Comparison of ENCODE assay signal across 8 cellular contexts in the genomic region with DNA sequence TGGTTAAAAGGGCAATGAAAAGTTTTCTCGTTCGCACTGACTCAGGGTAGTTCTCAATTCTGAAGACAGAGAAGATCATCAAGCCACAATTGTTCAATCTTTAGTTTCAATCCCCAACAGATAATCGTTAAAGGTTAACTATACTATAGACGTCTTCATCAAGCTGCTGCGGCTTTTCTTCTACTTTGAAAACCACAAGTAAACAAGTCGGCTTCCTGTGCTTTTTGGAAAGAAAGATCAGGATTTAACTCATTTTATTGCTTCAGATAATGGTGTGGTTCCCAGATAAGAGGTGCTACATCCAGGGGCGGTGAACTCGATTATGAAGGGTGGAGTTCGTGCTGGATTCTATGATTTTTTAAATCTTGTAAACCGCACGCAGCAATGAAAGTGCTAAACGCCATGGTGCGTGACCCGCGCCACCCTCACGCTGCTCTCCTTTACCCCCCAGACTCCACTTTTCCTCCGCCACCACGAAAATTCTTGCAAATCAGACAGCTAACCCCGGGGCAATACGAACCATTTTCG. TPM values are rescaled to one million over a fixed set of nuclear protein-coding genes. Genes with fewer than 3 reads are reported as not detected.
A peak's percentile ranks its signal among the peaks of the same experiment; 100 is the strongest.
DNase-seq lines count a peak whose midpoint lies in the region; ATAC-seq and TF ChIP-seq lines count a peak whose summit lies in the region.

No MANE protein-coding gene starts in this region.

- intact Hi-C loops in CD4-positive, alpha-beta T cell (cut with DNase I, micrococcal nuclease): no loop called here
- intact Hi-C loops in psoas muscle (cut with DNase I): loop anchor here (5.0 to 10.0 kb wide), 3 partner anchors 127 to 379 kb away; no protein-coding TSS in a partner anchor

- no peaks in the 10 kb centered on the region for H3K9me3 ChIP-seq in CD4-positive, alpha-beta T cell (ENCODE audit: control insufficient read depth, low read length)
- H3K9me3 ChIP-seq in psoas muscle: no peaks in the 10 kb centered on the region

- 0 to 2% (median 1%) methylated on average over 21 of the region's 21 CpGs for WGBS in psoas muscle, 3 donors

- no peak for DNase-seq in CD4-positive, alpha-beta T cell
- DNase-seq in fibroblast of mammary gland (ENCODE audit: low read depth) (peak; percentile 5), psoas muscle (no peak), ureter (ENCODE audit: low spot score) (no peak), T-helper 9 cell (no peak)

- H3K27ac ChIP-seq in CD4-positive, alpha-beta T cell (ENCODE audit: low read depth, low read length): no peak overlapping the region
- peak overlapping the region; percentile 87 for H3K27ac ChIP-seq in psoas muscle

- peaks cover 12% of the 10 kb centered on the region for H3K4me1 ChIP-seq in psoas muscle

- TF ChIP-seq POLR2A in Raji (IDR thresholded peaks at IDR 0.05; ENCODE audit: insufficient read depth, low read depth, low read length): peak; percentile 70

- CTCF ChIA-PET in CD4-positive, alpha-beta T cell (lab: Charles Lee): no interaction called here

- peaks cover 19% of the 10 kb centered on the region for H3K4me1 Mint-ChIP-seq in CD4-positive, alpha-beta T cell (ENCODE audit: low read depth)

- peak overlapping the region; percentile 90 for H3K4me3 Mint-ChIP-seq in CD4-positive, alpha-beta T cell

- H3K27ac Mint-ChIP-seq in CD4-positive, alpha-beta T cell: no peak overlapping the region

- peaks cover 61% of the 10 kb centered on the region for H3K27me3 Mint-ChIP-seq in CD4-positive, alpha-beta T cell

- no peak for TF ChIP-seq CTCF in CD4-positive, alpha-beta T cell (IDR thresholded peaks at IDR 0.05)
- TF ChIP-seq CTCF in fibroblast of mammary gland (conservative IDR thresholded peaks at IDR 0.05; ENCODE audit: control insufficient read depth, insufficient read depth, low read depth, low read length) (no peak), psoas muscle (IDR thresholded peaks at IDR 0.05) (no peak)

- H3K4me3 ChIP-seq in fibroblast of mammary gland (ENCODE audit: control insufficient read depth, low read depth, low read length): peak overlapping the region; percentile 78
- H3K4me3 ChIP-seq in psoas muscle: peak overlapping the region; percentile 96

- H3K36me3 ChIP-seq in psoas muscle (ENCODE audit: insufficient read depth in 1 of 2, low read depth in 1 of 2): peaks cover 0 to 4% of the 10 kb centered on the region in 2 donors

- POLR2A ChIA-PET in CD4-positive, alpha-beta T cell (lab: Charles Lee): no interaction called here

- H3K27me3 ChIP-seq in CD4-positive, alpha-beta T cell (ENCODE audit: control insufficient read depth, insufficient read depth, low read length): peaks cover 20% of the 10 kb centered on the region
- H3K27me3 ChIP-seq in psoas muscle (ENCODE audit: insufficient read depth in 3 of 3, low read length in 2 of 3): peaks cover 0 to 13% (median 0%) of the 10 kb centered on the region in 3 donors

- ATAC-seq in CD4-positive, alpha-beta T cell (ENCODE audit: poor library complexity): peak; percentile 7
- ATAC-seq in GM19035 (IDR thresholded peaks at IDR 0.05; ENCODE audit: unreplicated experiment) (peak; percentile 40), HG03139 (IDR thresholded peaks at IDR 0.05; ENCODE audit: unreplicated experiment) (peak; percentile 44), psoas muscle (no peak)

- no peaks in the 10 kb centered on the region for H3K36me3 Mint-ChIP-seq in CD4-positive, alpha-beta T cell (ENCODE audit: low read depth)

- H3K9me3 Mint-ChIP-seq in CD4-positive, alpha-beta T cell: no peaks in the 10 kb centered on the region

RNA-seq across cellular contexts. Expression of gene CDCA7, which starts 0.5 kb away (rescaled TPM):
- total RNA-seq in CD4-positive, alpha-beta T cell: 1 to 10 TPM; 1.6 to 1.8 TPM
- total RNA-seq in psoas muscle (1 to 10 TPM; 1.9 to 9.2 (median 2.3) TPM), ureter (5.5 TPM)
- polyA plus RNA-seq in psoas muscle: 1 to 10 TPM in 2 of 3 donors, under 1 TPM in 1; 0.35 to 3.6 (median 1.7) TPM

Comparison
In these comparisons a context has a peak if more than half of its experiments do, and no peak if none do; other contexts are left out.
1. ATAC-seq: peak in CD4-positive, alpha-beta T cell (single experiment), GM19035 (single experiment) and HG03139 (single experiment); none in psoas muscle (0 of 4).
2. intact Hi-C loops: an anchor here in psoas muscle (5.0 to 10.0 kb wide); none called in CD4-positive, alpha-beta T cell.